1 cellular context compared by ENCODE assay signal in the genomic region with DNA sequence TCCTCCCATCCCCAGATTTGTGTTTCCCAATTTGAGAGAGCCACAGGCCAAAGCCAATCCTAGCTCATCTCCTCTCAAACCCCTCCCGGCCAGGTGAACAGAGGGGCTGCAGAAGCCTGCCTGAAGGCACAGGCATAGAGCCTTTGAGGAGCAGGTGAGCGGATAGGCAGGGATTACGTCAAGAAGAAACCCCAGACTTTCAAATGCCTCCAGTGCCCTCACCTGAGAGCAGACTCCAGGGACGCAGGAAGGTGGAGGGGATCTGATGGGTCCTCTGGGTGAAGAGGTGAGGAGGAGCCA.
TF ChIP-seq lines count a peak whose summit lies in the region.

No MANE protein-coding gene starts in this region.

TF ChIP-seq in IMR-90, 13 proteins besides CTCF, POLR2A, EP300 and RAD21:
- TF ChIP-seq CHD1 (IDR thresholded peaks at IDR 0.05; ENCODE audit: low read depth, low read length), result no peak
- TF ChIP-seq, protein P1, sequence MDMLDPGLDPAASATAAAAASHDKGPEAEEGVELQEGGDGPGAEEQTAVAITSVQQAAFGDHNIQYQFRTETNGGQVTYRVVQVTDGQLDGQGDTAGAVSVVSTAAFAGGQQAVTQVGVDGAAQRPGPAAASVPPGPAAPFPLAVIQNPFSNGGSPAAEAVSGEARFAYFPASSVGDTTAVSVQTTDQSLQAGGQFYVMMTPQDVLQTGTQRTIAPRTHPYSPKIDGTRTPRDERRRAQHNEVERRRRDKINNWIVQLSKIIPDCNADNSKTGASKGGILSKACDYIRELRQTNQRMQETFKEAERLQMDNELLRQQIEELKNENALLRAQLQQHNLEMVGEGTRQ (IDR thresholded peaks at IDR 0.05; ENCODE audit: low read depth, low read length), result no peak
- no peak for TF ChIP-seq MAFK (IDR thresholded peaks at IDR 0.05; ENCODE audit: low read depth, low read length)
- no peak for TF ChIP-seq MAZ (IDR thresholded peaks at IDR 0.05; ENCODE audit: borderline replicate concordance, low read depth, low read length)
- TF ChIP-seq MXI1 (IDR thresholded peaks at IDR 0.05; ENCODE audit: borderline replicate concordance, low read depth, low read length), result no peak
- no peak for TF ChIP-seq NFE2L2 (IDR thresholded peaks at IDR 0.05; ENCODE audit: low read depth, low read length)
- TF ChIP-seq FOS (IDR thresholded peaks at IDR 0.05; ENCODE audit: low read depth, low read length), result no peak
- TF ChIP-seq RFX5 (IDR thresholded peaks at IDR 0.05; ENCODE audit: low read depth, low read length), result no peak
- TF ChIP-seq CEBPB (IDR thresholded peaks at IDR 0.05; ENCODE audit: low read depth, low read length), result no peak
- TF ChIP-seq ELK1 (IDR thresholded peaks at IDR 0.05; ENCODE audit: borderline replicate concordance, low read depth, low read length), result no peak
- TF ChIP-seq RCOR1 (IDR thresholded peaks at IDR 0.05; ENCODE audit: insufficient replicate concordance, low read length), result no peak
